ENCODE assay signal across 1 cellular context in genomic region chr20:53952528-53953096, GRCh38.
TF ChIP-seq lines count a peak whose summit lies in the region.

No MANE protein-coding gene starts in this region.

TF ChIP-seq in HepG2, 621 proteins besides CTCF, POLR2A, EP300 and RAD21 (continued from another document):
- TF ChIP-seq ZFP91 (CRISPR knock-in tag; IDR thresholded peaks at IDR 0.05; ENCODE audit: borderline replicate concordance) = no peak
